In the genomic region with DNA sequence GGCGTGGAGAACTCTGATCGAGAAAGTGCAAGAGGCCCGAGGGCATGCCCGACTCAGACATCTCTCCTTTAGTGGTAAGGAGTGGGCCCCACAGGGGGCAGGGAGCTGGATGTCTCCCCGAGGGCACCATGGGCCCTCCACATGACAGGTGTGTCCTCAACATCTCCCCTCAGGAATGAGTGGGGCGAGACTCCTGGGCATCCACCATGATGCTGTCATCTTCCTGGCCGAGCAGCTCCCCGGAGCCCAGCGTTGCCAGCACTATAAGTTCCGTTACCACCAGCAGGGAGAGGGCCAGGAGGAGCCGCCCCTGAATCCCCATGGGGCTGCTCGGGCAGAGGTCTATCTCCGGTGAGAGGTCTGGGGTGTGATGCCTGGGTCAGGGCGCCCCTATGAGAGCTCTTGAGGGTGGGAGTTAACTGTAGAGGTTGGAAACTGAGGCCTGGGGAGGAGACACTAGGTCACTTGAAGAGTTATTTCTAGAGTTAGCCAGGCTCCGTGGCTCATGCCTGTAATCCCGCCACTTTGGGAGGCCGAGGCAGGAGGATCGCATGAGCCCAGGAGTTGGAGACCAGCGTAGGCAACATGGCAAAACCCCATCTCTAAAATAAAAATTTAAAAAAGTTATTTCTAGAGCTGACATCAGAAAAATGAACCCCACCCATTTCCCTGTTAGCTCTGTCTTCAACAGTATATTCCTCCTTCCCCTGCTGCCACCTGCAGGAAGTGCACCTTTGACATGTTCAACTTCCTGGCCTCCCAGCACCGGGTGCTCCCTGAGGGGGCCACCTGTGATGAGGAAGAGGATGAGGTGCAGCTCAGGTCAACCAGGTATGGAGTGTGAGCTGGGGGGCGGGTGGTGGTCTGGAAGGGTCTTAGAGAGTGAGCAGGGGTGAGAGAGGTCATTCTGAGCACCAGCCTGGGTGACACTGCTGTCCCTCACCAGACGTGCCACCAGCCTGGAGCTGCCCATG, we compare ENCODE assay signal across 11 cellular contexts. TPM values are rescaled to one million over a fixed set of nuclear protein-coding genes. Genes with fewer than 3 reads are reported as not detected.
A peak's percentile ranks its signal among the peaks of the same experiment; 100 is the strongest.
DNase-seq lines count a peak whose midpoint lies in the region; ATAC-seq and TF ChIP-seq lines count a peak whose summit lies in the region.
"Had no signal": no experiment of that assay in that cellular context is flagged by ENCODE, and none has a peak within 500 bp of the region (broad histone marks: within the 10 kb centered on the region; RNA-seq: fewer than 3 reads in every experiment).

No MANE protein-coding gene starts in this region.

- H3K27ac Mint-ChIP-seq in activated CD4-positive, alpha-beta T cell treated with anti-CD3 and anti-CD28 coated beads for 36 hours: peak overlapping the region; percentile 52

- TF ChIP-seq CTCF in KMS-11 (conservative IDR thresholded peaks at IDR 0.05; ENCODE audit: low read depth, low read length) (peak; percentile 32; the same call in 1 of the 2 replicates), astrocyte of the cerebellum (IDR thresholded peaks at IDR 0.05; ENCODE audit: low read depth, low read length, missing control alignments) (peak; percentile 9), smooth muscle cell (IDR thresholded peaks at IDR 0.05; ENCODE audit: borderline replicate concordance, insufficient read depth, poor library complexity, severe bottlenecking) (peak; percentile 12)

- H3K4me3 Mint-ChIP-seq in activated CD4-positive, alpha-beta T cell treated with anti-CD3 and anti-CD28 coated beads for 36 hours: no peak overlapping the region

- WGBS in smooth muscle cell (ENCODE audit: low lambda C conversion rate): 96% methylated on average over 22 of the region's 22 CpGs

- POLR2A ChIA-PET in activated CD4-positive, alpha-beta T cell treated with anti-CD3 and anti-CD28 coated beads for 36 hours (lab: Charles Lee): interaction anchor here (1.4 kb wide), 1 partner anchor 35 kb away, joined by 6 read pairs; no protein-coding TSS in a partner anchor

- H3K9ac ChIP-seq in KMS-11 (no peak overlapping the region), smooth muscle cell (ENCODE audit: low read depth) (no peak overlapping the region)

- no peak for ATAC-seq in activated CD4-positive, alpha-beta T cell treated with anti-CD3 and anti-CD28 coated beads for 36 hours
- ATAC-seq in GM19397 (IDR thresholded peaks at IDR 0.05; ENCODE audit: unreplicated experiment) (no peak), GM19452 (IDR thresholded peaks at IDR 0.05; ENCODE audit: unreplicated experiment) (no peak)
- ATAC-seq: upper lobe of right lung had no signal

- H3K27me3 Mint-ChIP-seq in activated CD4-positive, alpha-beta T cell treated with anti-CD3 and anti-CD28 coated beads for 36 hours: no peaks in the 10 kb centered on the region

- no peaks in the 10 kb centered on the region for H3K36me3 ChIP-seq in KMS-11 (ENCODE audit: insufficient read depth)
- no peaks in the 10 kb centered on the region for H3K36me3 ChIP-seq in smooth muscle cell (ENCODE audit: low read depth)

- CTCF ChIA-PET in activated CD4-positive, alpha-beta T cell treated with anti-CD3 and anti-CD28 coated beads for 36 hours (lab: Charles Lee): interaction anchor here (0.6 to 1.9 kb wide), 10 partner anchors 11 to 170 kb away, joined by 3 to 6 read pairs (median 3); a partner anchor contains a TSS

- peak; percentile 62 for DNase-seq in activated CD4-positive, alpha-beta T cell treated with anti-CD3 and anti-CD28 coated beads for 36 hours
- DNase-seq in activated CD4-positive, alpha-beta T cell treated with anti-CD3 and anti-CD28 coated beads, Interleukin-2, amount 50 U/mL, for 1 hour: no peak
- DNase-seq in astrocyte of the cerebellum (ENCODE audit: low read depth): no peak
- no peak for DNase-seq in smooth muscle cell (lab: John Stamatoyannopoulos, UW; ENCODE audit: unreplicated experiment)
- no peak for DNase-seq in activated CD8-positive, alpha-beta memory T cell treated with anti-CD3 and anti-CD28 coated beads for 24 hours
- DNase-seq: effector CD4-positive, alpha-beta T cell; NCI-H1694 treated with DMSO at 0.1 percent for 48 hours; upper lobe of right lung had no signal

- no peaks in the 10 kb centered on the region for H3K9me3 Mint-ChIP-seq in activated CD4-positive, alpha-beta T cell treated with anti-CD3 and anti-CD28 coated beads for 36 hours (ENCODE audit: low read depth)

- intact Hi-C loops in activated CD4-positive, alpha-beta T cell treated with anti-CD3 and anti-CD28 coated beads for 36 hours (cut with DNase I, micrococcal nuclease): no loop called here

- H3K4me3 ChIP-seq in KMS-11 (IDR thresholded peaks at IDR 0.05; ENCODE audit: insufficient read depth, low read depth, low read length) (no peak overlapping the region), astrocyte of the cerebellum (ENCODE audit: low read depth, low read length) (no peak overlapping the region), smooth muscle cell (no peak overlapping the region)
- H3K4me3 ChIP-seq: upper lobe of right lung had no signal

- no peaks in the 10 kb centered on the region for H3K9me3 ChIP-seq in smooth muscle cell (replicated peaks; ENCODE audit: low read depth)
- H3K9me3 ChIP-seq: upper lobe of right lung had no signal

- peaks cover 19% of the 10 kb centered on the region for H3K4me1 ChIP-seq in KMS-11 (ENCODE audit: low read depth, poor library complexity, severe bottlenecking)
- H3K4me1 ChIP-seq in smooth muscle cell (ENCODE audit: low read depth): peaks cover 5% of the 10 kb centered on the region

- H3K79me2 ChIP-seq in KMS-11 (ENCODE audit: insufficient read depth, low read depth) (no peaks in the 10 kb centered on the region), smooth muscle cell (ENCODE audit: low read depth) (no peaks in the 10 kb centered on the region)

- H2AFZ ChIP-seq in KMS-11 (ENCODE audit: low read depth) (no peak overlapping the region), smooth muscle cell (ENCODE audit: low read depth) (no peak overlapping the region)

- no peaks in the 10 kb centered on the region for H4K20me1 ChIP-seq in KMS-11 (ENCODE audit: insufficient read depth)
- peaks cover 5% of the 10 kb centered on the region for H4K20me1 ChIP-seq in smooth muscle cell (ENCODE audit: low read depth)

- no peak overlapping the region for H3K4me2 ChIP-seq in KMS-11
- no peak overlapping the region for H3K4me2 ChIP-seq in smooth muscle cell

- H3K36me3 Mint-ChIP-seq in activated CD4-positive, alpha-beta T cell treated with anti-CD3 and anti-CD28 coated beads for 36 hours (ENCODE audit: low read depth): peaks cover 36% of the 10 kb centered on the region

- peaks cover 5% of the 10 kb centered on the region for H3K4me1 Mint-ChIP-seq in activated CD4-positive, alpha-beta T cell treated with anti-CD3 and anti-CD28 coated beads for 36 hours

- H3F3A ChIP-seq in smooth muscle cell (ENCODE audit: low read depth): no peaks in the 10 kb centered on the region

- H3K27me3 ChIP-seq in KMS-11 (ENCODE audit: insufficient read depth, low read depth): no peaks in the 10 kb centered on the region
- no peaks in the 10 kb centered on the region for H3K27me3 ChIP-seq in smooth muscle cell (ENCODE audit: low read depth)
- H3K27me3 ChIP-seq: upper lobe of right lung had no signal

- in situ Hi-C loops in astrocyte of the cerebellum (cut with HindIII; ENCODE audit: low sequenced_read_pairs): no loop called here

- H3K27ac ChIP-seq in KMS-11 (no peak overlapping the region), smooth muscle cell (ENCODE audit: low read depth) (no peak overlapping the region)
- H3K27ac ChIP-seq: upper lobe of right lung had no signal

RNA-seq across cellular contexts. Expression of a gene that starts 5.1 kb away (rescaled TPM):
- total RNA-seq in activated CD4-positive, alpha-beta T cell treated with anti-CD3 and anti-CD28 coated beads for 36 hours: 10 to 100 TPM; 71.4 to 80.2 TPM
- total RNA-seq in smooth muscle cell: 1.2 and 1.7 TPM in 2 replicates
- polyA plus RNA-seq in smooth muscle cell: 1.4 and 6.3 TPM in 2 replicates

RNA-seq across cellular contexts. Expression of a gene that starts 8.0 kb away (rescaled TPM):
- 10 to 100 TPM; 31.6 to 37.5 TPM for total RNA-seq in activated CD4-positive, alpha-beta T cell treated with anti-CD3 and anti-CD28 coated beads for 36 hours
- total RNA-seq in smooth muscle cell: 14.6 and 17.0 TPM in 2 replicates
- 29.3 and 31.5 TPM in 2 replicates for polyA plus RNA-seq in smooth muscle cell

RNA-seq across cellular contexts. Expression of a gene that starts 8.3 kb away (rescaled TPM):
- 10 to 100 TPM; 36.0 to 37.9 TPM for total RNA-seq in activated CD4-positive, alpha-beta T cell treated with anti-CD3 and anti-CD28 coated beads for 36 hours
- total RNA-seq in smooth muscle cell: 53.3 and 65.4 TPM in 2 replicates
- polyA plus RNA-seq in smooth muscle cell: 137 and 167 TPM in 2 replicates

RNA-seq across cellular contexts. Expression of a gene that starts 11.2 kb away (rescaled TPM):
- total RNA-seq in activated CD4-positive, alpha-beta T cell treated with anti-CD3 and anti-CD28 coated beads for 36 hours: 10 to 100 TPM in 1 of 2 experiments, 1 to 10 TPM in 1; 8.4 to 12.7 TPM
- total RNA-seq in smooth muscle cell: 17.8 and 20.3 TPM in 2 replicates
- 16.4 and 24.2 TPM in 2 replicates for polyA plus RNA-seq in smooth muscle cell

RNA-seq across cellular contexts. Expression of a gene that starts 19.4 kb away (rescaled TPM):
- total RNA-seq in activated CD4-positive, alpha-beta T cell treated with anti-CD3 and anti-CD28 coated beads for 36 hours: 10 to 100 TPM; 48.6 to 49.4 TPM
- 10.5 and 31.1 TPM in 2 replicates for total RNA-seq in smooth muscle cell
- polyA plus RNA-seq in smooth muscle cell: 8.8 and 11.2 TPM in 2 replicates

Comparison
In these comparisons a context has a peak if more than half of its experiments do, and no peak if none do; other contexts are left out.
1. RNA of a gene that starts 5.1 kb away (total RNA-seq): 71.4 to 80.2 TPM in activated CD4-positive, alpha-beta T cell treated with anti-CD3 and anti-CD28 coated beads for 36 hours; 1.2 to 1.7 TPM in smooth muscle cell; every median in the first group is over 10 times any median in the second.
2. Peak in every context shown above with its lines, with median percentiles within 50 percentile points of each other: CTCF ChIP-seq.